In genomic region chr22:36123673-36124630, GRCh38 we compare ENCODE assay signal across 8 cellular contexts. TPM values are rescaled to one million over a fixed set of nuclear protein-coding genes. Genes with fewer than 3 reads are reported as not detected.
DNase-seq lines count a peak whose midpoint lies in the region; ATAC-seq and TF ChIP-seq lines count a peak whose summit lies in the region.

No MANE protein-coding gene starts in this region.

- POLR2A ChIA-PET in Panc1 (lab: Charles Lee) = no interaction called here

- H3K27ac ChIP-seq in CD4-positive, CD25-positive, alpha-beta regulatory T cell (ENCODE audit: insufficient read depth, low read length, poor library complexity, severe bottlenecking) = peak overlapping the region; percentile 47
- H3K27ac ChIP-seq in Karpas-422 (ENCODE audit: low read length) (no peak overlapping the region), Panc1 (ENCODE audit: low read length) (peak overlapping the region; percentile 78), esophagus muscularis mucosa (replicated peaks in 1 of 4) (peak overlapping the region; percentile 82 to 89 (median 89))

- H3K27me3 Mint-ChIP-seq in CD4-positive, CD25-positive, alpha-beta regulatory T cell = no peaks in the 10 kb centered on the region
- no peaks in the 10 kb centered on the region for H3K27me3 Mint-ChIP-seq in activated T-cell treated with anti-CD3 and anti-CD28 coated beads, Interleukin-2, amount 50 U/mL, for 4 hours (ENCODE audit: low read depth)

- H3K79me2 ChIP-seq in Karpas-422 (ENCODE audit: low read length) = no peaks in the 10 kb centered on the region

- H3K4me1 Mint-ChIP-seq in CD4-positive, CD25-positive, alpha-beta regulatory T cell = peaks cover 0 to 17% (median 6%) of the 10 kb centered on the region in 4 donors
- peaks cover 10% of the 10 kb centered on the region for H3K4me1 Mint-ChIP-seq in activated T-cell treated with anti-CD3 and anti-CD28 coated beads, Interleukin-2, amount 50 U/mL, for 4 hours (ENCODE audit: low read depth)

- peak overlapping the region; percentile 30 for H3K9ac ChIP-seq in Karpas-422 (ENCODE audit: low read length)

- BruUV-seq in Panc1 (replicated peaks; lab: Mats Ljungman, UMichigan) = no TSS peak

- H3K4me2 ChIP-seq in Karpas-422 (ENCODE audit: low read depth, low read length, poor library complexity, severe bottlenecking) = peak overlapping the region; percentile 47

- peak overlapping the region; percentile 14 to 93 (median 78) for H3K4me3 Mint-ChIP-seq in CD4-positive, CD25-positive, alpha-beta regulatory T cell
- H3K4me3 Mint-ChIP-seq in activated T-cell treated with anti-CD3 and anti-CD28 coated beads, Interleukin-2, amount 50 U/mL, for 4 hours = peak overlapping the region; percentile 63

- TF ChIP-seq POLR2A in esophagus muscularis mucosa (IDR thresholded peaks at IDR 0.05; ENCODE audit: low read depth) = no peak

- peak overlapping the region; percentile 94 to 95 (median 94) for H3K27ac Mint-ChIP-seq in CD4-positive, CD25-positive, alpha-beta regulatory T cell

- H2AFZ ChIP-seq in Karpas-422 (ENCODE audit: low read length) = peak overlapping the region; percentile 62; the same call in 1 of the 2 replicates

- no peaks in the 10 kb centered on the region for H3K27me3 ChIP-seq in CD4-positive, CD25-positive, alpha-beta regulatory T cell (ENCODE audit: control insufficient read depth, insufficient read depth, low read length)
- H3K27me3 ChIP-seq in Karpas-422 (ENCODE audit: low read length) (no peaks in the 10 kb centered on the region), Panc1 (ENCODE audit: control insufficient read depth, insufficient read depth, low read length) (no peaks in the 10 kb centered on the region; the same call in 1 of the 2 replicates), esophagus muscularis mucosa (no peaks in the 10 kb centered on the region)

- intact Hi-C loops in Panc1 (cut with micrococcal nuclease; ENCODE audit: unreplicated experiment) = loop anchor here (2.0 to 10.0 kb wide), 2 partner anchors 57 to 189 kb away; no protein-coding TSS in a partner anchor
- intact Hi-C loops in esophagus muscularis mucosa (cut with DNase I) = loop anchor here (5.0 to 10.0 kb wide), 3 partner anchors 57 to 699 kb away; no protein-coding TSS in a partner anchor

- peak; percentile 92 for TF ChIP-seq CTCF in Panc1 (IDR thresholded peaks at IDR 0.05)
- TF ChIP-seq CTCF in esophagus muscularis mucosa (IDR thresholded peaks at IDR 0.05) = peak; percentile 98 to 99 (median 98)

- in situ Hi-C loops in Panc1 (cut with HindIII; ENCODE audit: low pct_unique_long_range_greater_than_20kb, low sequenced_read_pairs) = no loop called here

- no peaks in the 10 kb centered on the region for H3K36me3 ChIP-seq in CD4-positive, CD25-positive, alpha-beta regulatory T cell (ENCODE audit: control insufficient read depth, insufficient read depth, low read length)
- H3K36me3 ChIP-seq in Karpas-422 (ENCODE audit: insufficient read depth, low read length) = no peaks in the 10 kb centered on the region
- H3K36me3 ChIP-seq in Panc1 (ENCODE audit: control insufficient read depth, insufficient read depth, low read length) = no peaks in the 10 kb centered on the region
- no peaks in the 10 kb centered on the region for H3K36me3 ChIP-seq in esophagus muscularis mucosa

- H3K36me3 Mint-ChIP-seq in CD4-positive, CD25-positive, alpha-beta regulatory T cell = peaks cover 4% of the 10 kb centered on the region
- H3K36me3 Mint-ChIP-seq in activated T-cell treated with anti-CD3 and anti-CD28 coated beads, Interleukin-2, amount 50 U/mL, for 4 hours (ENCODE audit: insufficient read depth) = no peaks in the 10 kb centered on the region

- peak; percentile 85 to 95 (median 90) for DNase-seq in CD4-positive, CD25-positive, alpha-beta regulatory T cell
- DNase-seq in Karpas-422 = peak; percentile 96
- DNase-seq in Panc1 (ENCODE audit: low read depth, low spot score) = peak; percentile 52
- DNase-seq in activated T-cell treated with anti-CD3 and anti-CD28 coated beads, Interleukin-2, amount 50 U/mL, for 4 hours = peak; percentile 90
- peak; percentile 98 for DNase-seq in esophagus muscularis mucosa (ENCODE audit: extremely low spot score)
- DNase-seq in myocyte (ENCODE audit: low read depth) = peak; percentile 92
- DNase-seq in stimulated activated CD8-positive, alpha-beta memory T cell treated with anti-CD3 and anti-CD28 coated beads, Interleukin-7, amount 100 ng/mL, for 1 hour (ENCODE audit: low read depth in 2 of 2) = peak; percentile 79

- TF ChIP-seq EP300 in esophagus muscularis mucosa (IDR thresholded peaks at IDR 0.05) = peak; percentile 68

- H3K4me1 ChIP-seq in CD4-positive, CD25-positive, alpha-beta regulatory T cell (ENCODE audit: control insufficient read depth, insufficient read depth, low read length, poor library complexity, severe bottlenecking) = peaks cover 3% of the 10 kb centered on the region
- H3K4me1 ChIP-seq in Karpas-422 (ENCODE audit: low read length) = peaks cover 2% of the 10 kb centered on the region; the same call in 1 of the 2 replicates
- H3K4me1 ChIP-seq in Panc1 (ENCODE audit: control insufficient read depth, insufficient read depth, low read length) = no peaks in the 10 kb centered on the region
- H3K4me1 ChIP-seq in esophagus muscularis mucosa = peaks cover 8 to 15% (median 12%) of the 10 kb centered on the region in 4 donors

- peak overlapping the region; percentile 55 for H3K4me3 ChIP-seq in CD4-positive, CD25-positive, alpha-beta regulatory T cell (ENCODE audit: low read depth, low read length)
- H3K4me3 ChIP-seq in Karpas-422 (ENCODE audit: low read length) = peak overlapping the region; percentile 25; the same call in 1 of the 2 replicates
- H3K4me3 ChIP-seq in Panc1 (ENCODE audit: low read depth in 2 of 2, low read length in 2 of 2) = peak overlapping the region; percentile 31 to 54
- peak overlapping the region; percentile 31 to 51 (median 42) for H3K4me3 ChIP-seq in esophagus muscularis mucosa

- CTCF ChIA-PET in Panc1 (lab: Charles Lee) = interaction anchor here (0.7 kb wide), 1 partner anchor 58 kb away, joined by 3 read pairs; no protein-coding TSS in a partner anchor

- no peaks in the 10 kb centered on the region for H3K9me3 Mint-ChIP-seq in CD4-positive, CD25-positive, alpha-beta regulatory T cell
- no peaks in the 10 kb centered on the region for H3K9me3 Mint-ChIP-seq in activated T-cell treated with anti-CD3 and anti-CD28 coated beads, Interleukin-2, amount 50 U/mL, for 4 hours

- H3K9me3 ChIP-seq in CD4-positive, CD25-positive, alpha-beta regulatory T cell (ENCODE audit: control insufficient read depth in 2 of 2, low read length in 2 of 2) = no peaks in the 10 kb centered on the region
- H3K9me3 ChIP-seq in Karpas-422 (ENCODE audit: low read length) (no peaks in the 10 kb centered on the region), Panc1 (ENCODE audit: control insufficient read depth, insufficient read depth, low read depth, low read length) (no peaks in the 10 kb centered on the region), esophagus muscularis mucosa (no peaks in the 10 kb centered on the region)

- 39% methylated on average over 31 of the region's 50 CpGs for WGBS in esophagus muscularis mucosa

- no peaks in the 10 kb centered on the region for H4K20me1 ChIP-seq in Karpas-422 (ENCODE audit: insufficient read depth, low read depth, low read length)

- H3K9me2 ChIP-seq in Karpas-422 (replicated peaks; ENCODE audit: insufficient read depth, low read length) = no peaks in the 10 kb centered on the region

- ATAC-seq in CD4-positive, CD25-positive, alpha-beta regulatory T cell (ENCODE audit: low read depth in 2 of 2) = peak; percentile 97
- ATAC-seq in GM21367 (IDR thresholded peaks at IDR 0.05; ENCODE audit: unreplicated experiment) (peak; percentile 68), Panc1 (peak; percentile 95)
- ATAC-seq in activated T-cell treated with anti-CD3 and anti-CD28 coated beads, Interleukin-2, amount 50 U/mL, for 4 hours = peak; percentile 98 to 100

RNA-seq across cellular contexts. Expression of gene APOL3, which starts 36.6 kb away (rescaled TPM):
- 177 TPM for total RNA-seq in CD4-positive, CD25-positive, alpha-beta regulatory T cell
- polyA plus RNA-seq in CD4-positive, CD25-positive, alpha-beta regulatory T cell = 10 to 100 TPM; 62.5 to 75.4 (median 68.1) TPM
- 0.60 and 1.7 TPM in 2 replicates for total RNA-seq in Karpas-422 (2014; rRNA removed; shearing (Covaris generic); ENCODE audit: low replicate concordance)
- total RNA-seq in Panc1 (2021; ENCODE audit: unreplicated experiment) = 3.2 TPM
- polyA plus RNA-seq in Panc1 (2012; ENCODE audit: insufficient read length) = 2.8 TPM
- total RNA-seq in activated T-cell treated with anti-CD3 and anti-CD28 coated beads, Interleukin-2, amount 50 U/mL, for 4 hours = 10 to 100 TPM; 14.4 to 17.7 (median 15.5) TPM
- 10 to 100 TPM; 36.5 to 76.3 (median 52.8) TPM for total RNA-seq in esophagus muscularis mucosa
- total RNA-seq in myocyte = 1.4 and 1.7 TPM in 2 replicates
- polyA plus RNA-seq in myocyte (2012) = 2.4 TPM
